ENCODE assay signal across 8 cellular contexts in genomic region chr20:38222231-38222922, GRCh38. TPM values are rescaled to one million over a fixed set of nuclear protein-coding genes. Genes with fewer than 3 reads are reported as not detected.
DNase-seq lines count a peak whose midpoint lies in the region; TF ChIP-seq lines count a peak whose summit lies in the region.

No MANE protein-coding gene starts in this region.

- H3K9me3 Mint-ChIP-seq in endothelial cell (ENCODE audit: unreplicated experiment), result no peaks in the 10 kb centered on the region

- peaks cover 6% of the 10 kb centered on the region for H3K27me3 Mint-ChIP-seq in endothelial cell (ENCODE audit: unreplicated experiment)

- H3K4me1 ChIP-seq in stomach, result peaks cover 0 to 19% (median 13%) of the 10 kb centered on the region in 4 donors

- H3K27ac ChIP-seq in stomach, result peak overlapping the region in 2 of 5 donors; percentile 39 to 41

- in situ Hi-C loops in ACHN (cut with HindIII; ENCODE audit: low pct_ligation_motif_present, low pct_unique_long_range_greater_than_20kb, low sequenced_read_pairs), result no loop called here
- in situ Hi-C loops in GM13977 (cut with MboI; ENCODE audit: low pct_unique_long_range_greater_than_20kb, low sequenced_read_pairs, unreplicated experiment), result loop anchor here (10.0 to 25.0 kb wide), 2 partner anchors 168 to 660 kb away; no protein-coding TSS in a partner anchor

- WGBS in stomach, 5 donors, result 44 to 56% (median 52%) methylated on average over 11 to 12 of the region's 12 CpGs

- no peak for TF ChIP-seq POLR2A in stomach (IDR thresholded peaks at IDR 0.05)

- DNase-seq in ACHN, result peak; percentile 53
- DNase-seq in GM13977 (ENCODE audit: low spot score), result peak; percentile 85
- DNase-seq in NCI-H748 treated with DMSO at 0.1 percent for 48 hours (lab: John Stamatoyannopoulos, UW), result peak; percentile 6
- peak in 2 of 3 experiments; percentile 43 to 59 for DNase-seq in activated CD8-positive, alpha-beta memory T cell treated with anti-CD3 and anti-CD28 coated beads for 48 hours (ENCODE audit: low read depth in 2 of 3, low spot score in 2 of 3)
- DNase-seq in endothelial cell (ENCODE audit: low spot score), result peak; percentile 82
- DNase-seq in mucosa of gallbladder (ENCODE audit: low spot score), result peak; percentile 54
- DNase-seq in stomach, result peak; percentile 74
- DNase-seq in globus pallidus (ENCODE audit: low spot score), result no peak

- peak; percentile 93 for TF ChIP-seq CTCF in GM13977 (IDR thresholded peaks at IDR 0.05; ENCODE audit: extremely low read depth, insufficient read depth, missing control alignments)
- peak; percentile 88 for TF ChIP-seq CTCF in endothelial cell (IDR thresholded peaks at IDR 0.05; ENCODE audit: unreplicated experiment)
- peak in 5 of 7 experiments; percentile 76 to 80 (median 77) for TF ChIP-seq CTCF in stomach (IDR thresholded peaks at IDR 0.05)

- H3K27ac Mint-ChIP-seq in endothelial cell (ENCODE audit: unreplicated experiment), result no peak overlapping the region

- H3K36me3 ChIP-seq in stomach, result peaks cover 0 to 4% (median 0%) of the 10 kb centered on the region in 4 donors

- H3K4me3 Mint-ChIP-seq in endothelial cell (ENCODE audit: unreplicated experiment), result no peak overlapping the region

- H3K9me3 ChIP-seq in stomach, result no peaks in the 10 kb centered on the region

- no peak for TF ChIP-seq EP300 in stomach (IDR thresholded peaks at IDR 0.05)

- intact Hi-C loops in stomach (cut with DNase I; ENCODE audit: low total_unique reads), result loop anchor here (5.0 kb wide), 1 partner anchor 165 kb away; no protein-coding TSS in a partner anchor

- no peak overlapping the region for H3K4me3 ChIP-seq in stomach

- peaks cover 11% of the 10 kb centered on the region for H3K4me1 Mint-ChIP-seq in endothelial cell (ENCODE audit: unreplicated experiment)

- H3K27me3 ChIP-seq in stomach, result no peaks in the 10 kb centered on the region

- H3K36me3 Mint-ChIP-seq in endothelial cell (ENCODE audit: low read depth, unreplicated experiment), result no peaks in the 10 kb centered on the region

RNA-seq across cellular contexts. Expression of gene KIAA1755, which starts 38.2 kb away (rescaled TPM):
- total RNA-seq in endothelial cell (ENCODE audit: unreplicated experiment) (not detected), mucosa of gallbladder (7.1 TPM), stomach (1 to 10 TPM in 4 of 5 donors, not detected in 1; 1.2 to 9.4 (median 2.4) TPM)
- polyA plus RNA-seq in stomach, result 1 to 10 TPM; 2.4 to 3.6 (median 3.3) TPM

RNA-seq across cellular contexts. Expression of gene TGM2, which starts 57.3 kb away (rescaled TPM):
- total RNA-seq in endothelial cell (ENCODE audit: unreplicated experiment), result 216 TPM
- total RNA-seq in mucosa of gallbladder, result 389 TPM
- total RNA-seq in stomach, result 100 to 1,000 TPM in 1 of 5 donors, 10 to 100 TPM in 4; 27.8 to 195 (median 44.3) TPM
- polyA plus RNA-seq in stomach, result 10 to 100 TPM; 16.2 to 28.0 (median 25.1) TPM
